8 cellular contexts compared by ENCODE assay signal in the genomic region with DNA sequence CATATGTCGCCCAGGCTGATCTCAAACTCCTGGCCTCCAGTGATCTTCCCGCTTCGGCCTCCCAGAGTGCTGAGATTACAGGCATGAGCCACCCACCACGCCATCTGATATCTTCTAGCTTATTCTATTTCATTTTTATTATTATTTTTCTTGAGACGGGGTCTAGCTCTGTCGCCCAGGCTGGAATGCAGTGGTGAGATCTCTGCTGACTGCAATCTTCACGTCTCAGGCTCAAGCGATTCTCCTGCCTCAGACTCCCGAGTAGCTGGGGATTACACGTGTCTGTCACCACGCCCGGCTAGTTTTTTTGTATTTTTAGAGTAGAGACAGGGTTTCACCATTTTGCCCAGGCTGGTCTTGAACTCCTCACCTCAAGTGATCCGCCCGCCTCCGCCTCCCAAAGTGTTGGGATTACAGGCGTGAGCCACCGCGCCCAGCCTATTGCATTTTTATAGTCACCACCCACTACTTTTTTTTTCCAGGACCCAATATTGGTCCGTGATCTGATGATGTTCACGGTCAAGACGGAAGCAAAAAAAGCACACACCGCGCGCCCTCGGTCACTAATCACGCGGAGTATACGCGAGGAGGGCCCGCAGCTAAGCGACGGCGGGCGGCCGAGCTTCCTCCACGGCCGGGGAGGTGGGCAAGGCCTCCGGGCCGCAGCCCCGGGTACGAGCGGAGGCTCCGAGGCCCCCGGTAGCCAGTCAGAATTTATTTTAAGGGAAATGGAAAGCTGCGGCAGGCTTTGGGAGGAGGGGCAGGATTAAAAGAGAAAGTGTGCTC. TPM values are rescaled to one million over a fixed set of nuclear protein-coding genes. Genes with fewer than 3 reads are reported as not detected.
DNase-seq lines count a peak whose midpoint lies in the region; ATAC-seq and TF ChIP-seq lines count a peak whose summit lies in the region.

No MANE protein-coding gene starts in this region.

- peak overlapping the region; percentile 46 for H3K27ac ChIP-seq in SJSA1
- H3K27ac ChIP-seq in epithelial cell of prostate = peak overlapping the region; percentile 88

- peak overlapping the region; percentile 64 for H3K4me3 ChIP-seq in SJSA1

- H3K4me3 Mint-ChIP-seq in nephron = peak overlapping the region; percentile 88 to 92 (median 90)

- peaks cover 16% of the 10 kb centered on the region for H3K27me3 ChIP-seq in SJSA1 (replicated peaks)

- H3K9me3 Mint-ChIP-seq in nephron = no peaks in the 10 kb centered on the region

- peaks cover 20% of the 10 kb centered on the region for H3K36me3 Mint-ChIP-seq in nephron (ENCODE audit: low read depth)

- H3K4me1 Mint-ChIP-seq in nephron = peaks cover 29% of the 10 kb centered on the region

- no peak for TF ChIP-seq CTCF in nephron (IDR thresholded peaks at IDR 0.05; ENCODE audit: unreplicated experiment in 3 of 3)

- peak; percentile 7 for ATAC-seq in HG02981 (IDR thresholded peaks at IDR 0.05; ENCODE audit: unreplicated experiment)

- H3K4me1 ChIP-seq in SJSA1 (replicated peaks) = peaks cover 10% of the 10 kb centered on the region

- H3K36me3 ChIP-seq in SJSA1 = peaks cover 33% of the 10 kb centered on the region

- peaks cover 27% of the 10 kb centered on the region for H3K27me3 Mint-ChIP-seq in nephron (ENCODE audit: low read depth)

- DNase-seq in stimulated activated CD4-positive, alpha-beta T cell treated with anti-CD3 and anti-CD28 coated beads, Interleukin-4, amount 100 ng/mL, for 24 hours = peak; percentile 36
- no peak for DNase-seq in stimulated activated CD4-positive, alpha-beta T cell treated with anti-CD3 and anti-CD28 coated beads, Interleukin-4, amount 100 ng/mL, for 1 hour
- DNase-seq in SJSA1 (ENCODE audit: low read depth in 1 of 2, low spot score in 2 of 2) (no peak), epithelial cell of prostate (ENCODE audit: low read depth, low spot score) (no peak), NCI-H446 treated with DMSO at 0.1 percent for 48 hours (lab: John Stamatoyannopoulos, UW) (no peak), NCI-H1694 treated with DMSO at 0.1 percent for 48 hours (lab: John Stamatoyannopoulos, UW) (no peak)

- H3K27ac Mint-ChIP-seq in nephron = peak overlapping the region; percentile 68 to 95 (median 83)

- H3K9me3 ChIP-seq in SJSA1 (replicated peaks) = peaks cover 4% of the 10 kb centered on the region; the same call in 1 of the 2 replicates

RNA-seq across cellular contexts. Expression of gene LSM14B, which starts 1.1 kb away (rescaled TPM):
- 21.1 and 33.2 TPM in 2 replicates for total RNA-seq in SJSA1 (2014; rRNA removed; shearing (Covaris generic))

RNA-seq across cellular contexts. Expression of gene PSMA7, which starts 22.0 kb away (rescaled TPM):
- 782 and 1,103 TPM in 2 replicates for total RNA-seq in SJSA1 (2014; rRNA removed; shearing (Covaris generic))

RNA-seq across cellular contexts. Expression of gene SS18L1, which starts 22.4 kb away (rescaled TPM):
- 5.2 and 14.2 TPM in 2 replicates for total RNA-seq in SJSA1 (2014; rRNA removed; shearing (Covaris generic))

RNA-seq across cellular contexts. Expression of gene TAF4, which starts 55.5 kb away (rescaled TPM):
- 0.38 and 7.1 TPM in 2 replicates for total RNA-seq in SJSA1 (2014; rRNA removed; shearing (Covaris generic))
